ENCODE assay signal across 23 cellular contexts in genomic region chr14:84877061-84877460, GRCh38.
"Had no signal": no experiment of that assay in that cellular context is flagged by ENCODE, and none has a peak within 500 bp of the region (broad histone marks: within the 10 kb centered on the region; RNA-seq: fewer than 3 reads in every experiment).

No MANE protein-coding gene starts in this region.

- H3K4me3 Mint-ChIP-seq: dendritic cell treated with granulocyte-macrophage colony-stimulating factor and Interleukin-4, amounts not matched to agents 40 ng/mL and 50 ng/mL, for 4 days; effector memory CD8-positive, alpha-beta T cell; endodermal cell had no signal

- H3K27me3 ChIP-seq: colonic mucosa, esophagus squamous epithelium, gastrocnemius medialis, heart right ventricle, left lung had no signal

- H3K27me3 Mint-ChIP-seq: dendritic cell treated with granulocyte-macrophage colony-stimulating factor and Interleukin-4, amounts not matched to agents 40 ng/mL and 50 ng/mL, for 4 days; effector memory CD8-positive, alpha-beta T cell had no signal

- ATAC-seq: effector memory CD8-positive, alpha-beta T cell; esophagus mucosa; gastrocnemius medialis; heart right ventricle; left cardiac atrium; left lung; left ventricle myocardium superior; lower lobe of right lung had no signal

- H3K9me3 Mint-ChIP-seq: endodermal cell had no signal

- H3K4me3 ChIP-seq: colonic mucosa, esophagus squamous epithelium, gastrocnemius medialis, heart right ventricle, left lung, lower lobe of right lung had no signal

- DNase-seq: colonic mucosa; cortex of kidney; effector CD8-positive, alpha-beta T cell; effector memory CD8-positive, alpha-beta T cell; endodermal cell; erythroblast; esophagus squamous epithelium; foreskin fibroblast; foreskin melanocyte; gastrocnemius medialis; glutamatergic neuron; head of caudate nucleus; heart right ventricle; hippocampal formation; left cardiac atrium; left lung; left ventricle myocardium superior; lower lobe of right lung; mesenchymal stem cell; midbrain had no signal

- H3K27ac Mint-ChIP-seq: dendritic cell treated with granulocyte-macrophage colony-stimulating factor and Interleukin-4, amounts not matched to agents 40 ng/mL and 50 ng/mL, for 4 days; effector memory CD8-positive, alpha-beta T cell; endodermal cell had no signal

- H3K27ac ChIP-seq: colonic mucosa, epithelial cell of prostate, esophagus squamous epithelium, gastrocnemius medialis, heart right ventricle, left lung, lower lobe of right lung had no signal

- H3K4me1 ChIP-seq: colonic mucosa, esophagus squamous epithelium, gastrocnemius medialis, heart right ventricle, left lung, lower lobe of right lung had no signal

- H3K36me3 ChIP-seq: colonic mucosa, esophagus squamous epithelium, gastrocnemius medialis, heart right ventricle, left lung, lower lobe of right lung had no signal
